In the genomic region with DNA sequence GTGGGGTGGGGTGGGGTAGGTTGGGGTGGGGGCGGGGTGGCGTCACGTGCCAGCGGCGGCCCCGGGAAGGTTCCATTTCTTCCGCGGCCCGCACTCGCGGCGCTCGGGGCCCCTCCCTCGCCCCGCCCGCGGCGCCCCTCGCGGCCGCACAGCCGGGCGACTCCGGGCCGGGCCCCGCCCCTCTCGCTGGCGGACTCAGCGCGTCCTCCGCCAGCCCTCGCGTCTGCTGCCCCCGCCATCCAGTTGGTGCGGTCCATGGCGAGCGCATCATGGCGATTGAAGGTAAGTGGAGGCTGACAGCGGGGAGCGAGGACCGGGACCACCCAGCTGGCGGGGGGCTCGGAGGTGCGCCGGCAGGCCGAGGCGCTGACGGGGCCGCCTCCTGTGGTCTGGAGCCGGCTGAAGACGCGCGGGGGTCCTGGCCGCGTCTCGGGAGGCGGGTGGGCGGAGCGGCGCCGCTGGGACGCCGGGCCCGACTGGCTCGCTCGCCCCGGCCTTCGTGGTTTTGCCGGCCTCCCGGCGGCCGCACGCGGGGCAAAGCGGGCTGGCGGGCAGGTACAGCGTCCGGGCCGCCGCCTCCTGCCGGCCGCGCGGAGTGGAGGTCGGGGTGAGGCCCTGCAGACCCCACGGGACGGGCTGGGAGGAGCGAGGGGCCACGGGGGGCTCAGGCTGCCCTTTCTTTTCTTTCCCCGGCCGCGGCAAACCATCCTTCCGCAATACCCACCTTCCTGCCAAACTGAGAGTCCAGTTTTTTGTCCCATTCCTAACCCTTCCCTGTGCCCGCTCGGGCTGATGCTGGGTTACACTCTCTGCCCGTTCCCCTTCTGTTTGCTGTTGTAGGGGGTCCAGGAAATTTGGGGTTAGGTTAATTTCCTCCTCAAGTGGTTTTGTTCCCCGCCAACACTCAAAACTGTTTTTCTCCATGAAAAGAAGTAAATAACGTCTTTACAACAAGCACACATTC, we compare ENCODE assay signal across 10 cellular contexts. TPM values are rescaled to one million over a fixed set of nuclear protein-coding genes. Genes with fewer than 3 reads are reported as not detected.
A peak's percentile ranks its signal among the peaks of the same experiment; 100 is the strongest.
DNase-seq lines count a peak whose midpoint lies in the region; ATAC-seq and TF ChIP-seq lines count a peak whose summit lies in the region.
"Had no signal": no experiment of that assay in that cellular context is flagged by ENCODE, and none has a peak within 500 bp of the region (broad histone marks: within the 10 kb centered on the region; RNA-seq: fewer than 3 reads in every experiment).

A gene (plus strand): TSS at position 222 of the 964 bp plus-strand sequence. CDS start 48 bp downstream, at position 270.

- H4K20me1 ChIP-seq in hepatocyte (ENCODE audit: insufficient read depth, poor library complexity, severe bottlenecking), result no peaks in the 10 kb centered on the region

- no peak for TF ChIP-seq CTCF in hepatocyte (IDR thresholded peaks at IDR 0.05; ENCODE audit: poor library complexity)

- H3K79me2 ChIP-seq in hepatocyte, result no peaks in the 10 kb centered on the region

- no peaks in the 10 kb centered on the region for H3K4me1 ChIP-seq in hepatocyte (ENCODE audit: insufficient read depth)

- H3K36me3 Mint-ChIP-seq in activated T-helper 1 cell treated with anti-CD3 and anti-CD28 coated beads, Interleukin-12 subunit alpha, Interleukin-12 subunit beta, Interleukin-2, Interleukin-4 antibody, amounts not matched to agents 30 ng/mL and 10 ng/mL and 1 ng/mL, durations not matched to agents 14 hours and 24 hours and 36 hours (ENCODE audit: low read depth), result peaks cover 4% of the 10 kb centered on the region
- no peaks in the 10 kb centered on the region for H3K36me3 Mint-ChIP-seq in stimulated activated memory B cell treated with anti-CD40 and anti-IgM and Interleukin-4, amounts not matched to agents 10 μg/mL and 1 μg/mL and 100 μg/mL, for 72 hours

- no peaks in the 10 kb centered on the region for H3K36me3 ChIP-seq in hepatocyte (replicated peaks; ENCODE audit: insufficient read depth, low read depth)

- H3K9me3 Mint-ChIP-seq in activated T-helper 1 cell treated with anti-CD3 and anti-CD28 coated beads, Interleukin-12 subunit alpha, Interleukin-12 subunit beta, Interleukin-2, Interleukin-4 antibody, amounts not matched to agents 30 ng/mL and 10 ng/mL and 1 ng/mL, durations not matched to agents 14 hours and 24 hours and 36 hours, result no peaks in the 10 kb centered on the region
- no peaks in the 10 kb centered on the region for H3K9me3 Mint-ChIP-seq in stimulated activated memory B cell treated with anti-CD40 and anti-IgM and Interleukin-4, amounts not matched to agents 10 μg/mL and 1 μg/mL and 100 μg/mL, for 72 hours

- WGBS in hepatocyte (ENCODE audit: low lambda C conversion rate, missing lambda C conversion rate), result 4% methylated on average over 49 of the region's 98 CpGs

- no peak within 1 kb of the TSS for H3K27ac ChIP-seq in hepatocyte
- H3K27ac ChIP-seq: 22Rv1 had no signal

- peak within 1 kb of the TSS; percentile 19 for H3K27ac Mint-ChIP-seq in activated T-helper 1 cell treated with anti-CD3 and anti-CD28 coated beads, Interleukin-12 subunit alpha, Interleukin-12 subunit beta, Interleukin-2, Interleukin-4 antibody, amounts not matched to agents 30 ng/mL and 10 ng/mL and 1 ng/mL, durations not matched to agents 14 hours and 24 hours and 36 hours
- no peak within 1 kb of the TSS for H3K27ac Mint-ChIP-seq in stimulated activated memory B cell treated with anti-CD40 and anti-IgM and Interleukin-4, amounts not matched to agents 10 μg/mL and 1 μg/mL and 100 μg/mL, for 72 hours

- H3K9me2 ChIP-seq in hepatocyte (replicated peaks; ENCODE audit: insufficient read depth), result no peaks in the 10 kb centered on the region

- H3K9me3 ChIP-seq in hepatocyte (ENCODE audit: low read depth), result no peaks in the 10 kb centered on the region

- H3K4me3 Mint-ChIP-seq in activated T-helper 1 cell treated with anti-CD3 and anti-CD28 coated beads, Interleukin-12 subunit alpha, Interleukin-12 subunit beta, Interleukin-2, Interleukin-4 antibody, amounts not matched to agents 30 ng/mL and 10 ng/mL and 1 ng/mL, durations not matched to agents 14 hours and 24 hours and 36 hours, result peak within 1 kb of the TSS; percentile 57
- H3K4me3 Mint-ChIP-seq in stimulated activated memory B cell treated with anti-CD40 and anti-IgM and Interleukin-4, amounts not matched to agents 10 μg/mL and 1 μg/mL and 100 μg/mL, for 72 hours, result peak within 1 kb of the TSS; percentile 54

- peak; percentile 94 for DNase-seq in DMS 273 (lab: John Stamatoyannopoulos, UW; ENCODE audit: unreplicated experiment)
- no peak for DNase-seq in DMS 273 treated with DMSO at 0.1 percent for 48 hours (lab: John Stamatoyannopoulos, UW)
- DNase-seq in NCI-H1105 treated with DMSO at 0.1 percent for 48 hours (lab: John Stamatoyannopoulos, UW), result peak; percentile 74
- no peak for DNase-seq in activated T-helper 1 cell treated with anti-CD3 and anti-CD28 coated beads, Interleukin-12 subunit alpha, Interleukin-12 subunit beta, Interleukin-2, Interleukin-4 antibody, amounts not matched to agents 30 ng/mL and 10 ng/mL and 1 ng/mL, durations not matched to agents 14 hours and 24 hours and 36 hours (ENCODE audit: low spot score)
- peak; percentile 61 for DNase-seq in hepatocyte (ENCODE audit: low spot score)

- peaks cover 51% of the 10 kb centered on the region for H3K27me3 Mint-ChIP-seq in activated T-helper 1 cell treated with anti-CD3 and anti-CD28 coated beads, Interleukin-12 subunit alpha, Interleukin-12 subunit beta, Interleukin-2, Interleukin-4 antibody, amounts not matched to agents 30 ng/mL and 10 ng/mL and 1 ng/mL, durations not matched to agents 14 hours and 24 hours and 36 hours (ENCODE audit: insufficient read depth)
- peaks cover 64% of the 10 kb centered on the region for H3K27me3 Mint-ChIP-seq in stimulated activated memory B cell treated with anti-CD40 and anti-IgM and Interleukin-4, amounts not matched to agents 10 μg/mL and 1 μg/mL and 100 μg/mL, for 72 hours

- intact Hi-C loops in activated T-helper 1 cell treated with anti-CD3 and anti-CD28 coated beads, Interleukin-12 subunit alpha, Interleukin-12 subunit beta, Interleukin-2, Interleukin-4 antibody, amounts not matched to agents 30 ng/mL and 10 ng/mL and 1 ng/mL, durations not matched to agents 14 hours and 24 hours and 36 hours (cut with micrococcal nuclease), result loop anchor here (1.0 to 10.0 kb wide), 4 partner anchors 54 to 263 kb away; a partner anchor contains a TSS

- H2AFZ ChIP-seq in hepatocyte, result peak within 1 kb of the TSS; percentile 33

- peak within 1 kb of the TSS; percentile 91 for H3K4me2 ChIP-seq in hepatocyte

- peak within 1 kb of the TSS; percentile 62 for H3K4me3 ChIP-seq in hepatocyte

- H3K27me3 ChIP-seq in hepatocyte, result peaks cover 42% of the 10 kb centered on the region

- ATAC-seq in stimulated activated memory B cell treated with anti-CD40 and anti-IgM and Interleukin-4, amounts not matched to agents 10 μg/mL and 1 μg/mL and 100 μg/mL, for 72 hours, result no peak
- ATAC-seq in HG03565 (IDR thresholded peaks at IDR 0.05; ENCODE audit: unreplicated experiment), result no peak
- no peak for ATAC-seq in HG03039 (IDR thresholded peaks at IDR 0.05; ENCODE audit: unreplicated experiment)

- H3K4me1 Mint-ChIP-seq in activated T-helper 1 cell treated with anti-CD3 and anti-CD28 coated beads, Interleukin-12 subunit alpha, Interleukin-12 subunit beta, Interleukin-2, Interleukin-4 antibody, amounts not matched to agents 30 ng/mL and 10 ng/mL and 1 ng/mL, durations not matched to agents 14 hours and 24 hours and 36 hours (ENCODE audit: low read depth), result peaks cover 12% of the 10 kb centered on the region
- H3K4me1 Mint-ChIP-seq in stimulated activated memory B cell treated with anti-CD40 and anti-IgM and Interleukin-4, amounts not matched to agents 10 μg/mL and 1 μg/mL and 100 μg/mL, for 72 hours, result peaks cover 5% of the 10 kb centered on the region

RNA-seq across cellular contexts. Expression of the gene that starts here (rescaled TPM):
- not detected in 2 replicates for total RNA-seq in activated T-helper 1 cell treated with anti-CD3 and anti-CD28 coated beads, Interleukin-12 subunit alpha, Interleukin-12 subunit beta, Interleukin-2, Interleukin-4 antibody, amounts not matched to agents 30 ng/mL and 10 ng/mL and 1 ng/mL, durations not matched to agents 14 hours and 24 hours and 36 hours
- 1.4 TPM in 2 replicates for total RNA-seq in hepatocyte
- 0.29 and 1.0 TPM in 2 replicates for polyA plus RNA-seq in hepatocyte
- total RNA-seq: T-helper 2 cell treated with Interferon-gamma antibody and Interleukin-4, amounts not matched to agents 100 ng/mL and 5 ng/mL, for 36 hours had no signal

Comparison
In these comparisons a context has a peak if more than half of its experiments do, and no peak if none do; other contexts are left out.
1. DNase-seq: peak in DMS 273 (single experiment), NCI-H1105 treated with DMSO at 0.1 percent for 48 hours (single experiment) and hepatocyte (single experiment); none in DMS 273 treated with DMSO at 0.1 percent for 48 hours (single experiment) and activated T-helper 1 cell treated with anti-CD3 and anti-CD28 coated beads, Interleukin-12 subunit alpha, Interleukin-12 subunit beta, Interleukin-2, Interleukin-4 antibody, amounts not matched to agents 30 ng/mL and 10 ng/mL and 1 ng/mL, durations not matched to agents 14 hours and 24 hours and 36 hours (single experiment).